ENCODE assay signal across 1 cellular context in genomic region chr2:9423100-9423921, GRCh38.
TF ChIP-seq lines count a peak whose summit lies in the region.

Gene CPSF3 (plus strand): TSS chr2:9423654. CDS start chr2:9423774, 120 bp downstream.
Gene ITGB1BP1 (minus strand): TSS chr2:9423528. CDS start chr2:9418697, 4,831 bp downstream.

TF ChIP-seq in WTC11, 78 proteins besides CTCF, POLR2A, EP300 and RAD21 (continued from another document and continues in another):
- TF ChIP-seq GABPB1 (CRISPR knock-in tag; IDR thresholded peaks at IDR 0.05) (peak; percentile 57; the same call in 1 of the 2 replicates), USF2 (CRISPR knock-in tag; IDR thresholded peaks at IDR 0.05) (no peak), PRDM15 (CRISPR knock-in tag; IDR thresholded peaks at IDR 0.05) (peak; percentile 100), MLX (CRISPR knock-in tag; IDR thresholded peaks at IDR 0.05) (no peak), ETV6 (CRISPR knock-in tag; IDR thresholded peaks at IDR 0.05) (no peak), TP53 (CRISPR knock-in tag; IDR thresholded peaks at IDR 0.05) (peak; percentile 91; the same call in 1 of the 2 replicates), ZNF512 (CRISPR knock-in tag; IDR thresholded peaks at IDR 0.05; ENCODE audit: borderline replicate concordance) (no peak), FOXP1 (CRISPR knock-in tag; IDR thresholded peaks at IDR 0.05; ENCODE audit: borderline replicate concordance) (no peak), FOXK1 (CRISPR knock-in tag; IDR thresholded peaks at IDR 0.05) (no peak; the same call in none of the 2 replicates), ZSCAN18 (CRISPR knock-in tag; IDR thresholded peaks at IDR 0.05) (no peak), RELA (CRISPR knock-in tag; IDR thresholded peaks at IDR 0.05; ENCODE audit: borderline replicate concordance) (no peak), SMAD4 (CRISPR knock-in tag; IDR thresholded peaks at IDR 0.05) (no peak), ATF1 (CRISPR knock-in tag; IDR thresholded peaks at IDR 0.05) (no peak), ZNF138 (CRISPR knock-in tag; conservative IDR thresholded peaks at IDR 0.05) (no peak), ZNF219 (CRISPR knock-in tag; IDR thresholded peaks at IDR 0.05; ENCODE audit: borderline replicate concordance) (peak; percentile 16; the same call in 1 of the 2 replicates), IRF1 (CRISPR knock-in tag; IDR thresholded peaks at IDR 0.05) (no peak), NR2C2 (CRISPR knock-in tag; IDR thresholded peaks at IDR 0.05) (no peak), ZNF532 (CRISPR knock-in tag; IDR thresholded peaks at IDR 0.05; ENCODE audit: borderline replicate concordance) (no peak), ZMAT4 (CRISPR knock-in tag; IDR thresholded peaks at IDR 0.05) (no peak), CDX4 (CRISPR knock-in tag; IDR thresholded peaks at IDR 0.05; ENCODE audit: borderline replicate concordance) (no peak), NR3C1 (CRISPR knock-in tag; conservative IDR thresholded peaks at IDR 0.05; ENCODE audit: low read depth) (no peak), MYBL2 (CRISPR knock-in tag; IDR thresholded peaks at IDR 0.05) (peak; percentile 41), E2F4 (CRISPR knock-in tag; IDR thresholded peaks at IDR 0.05; ENCODE audit: borderline replicate concordance, low read depth) (no peak), PREB (CRISPR knock-in tag; IDR thresholded peaks at IDR 0.05; ENCODE audit: borderline replicate concordance) (peak; percentile 12; the same call in 1 of the 2 replicates), SMAD3 (CRISPR knock-in tag; IDR thresholded peaks at IDR 0.05; ENCODE audit: borderline replicate concordance) (no peak), ZNF423 (CRISPR knock-in tag; IDR thresholded peaks at IDR 0.05) (no peak), AR (CRISPR knock-in tag; IDR thresholded peaks at IDR 0.05) (no peak), NFYB (CRISPR knock-in tag; conservative IDR thresholded peaks at IDR 0.05; ENCODE audit: low read depth) (no peak), ZNF396 (CRISPR knock-in tag; IDR thresholded peaks at IDR 0.05; ENCODE audit: borderline replicate concordance) (no peak), ZNF232 (CRISPR knock-in tag; IDR thresholded peaks at IDR 0.05) (no peak), ZNF425 (CRISPR knock-in tag; conservative IDR thresholded peaks at IDR 0.05) (no peak)
